ENCODE assay signal across 1 cellular context in the genomic region with DNA sequence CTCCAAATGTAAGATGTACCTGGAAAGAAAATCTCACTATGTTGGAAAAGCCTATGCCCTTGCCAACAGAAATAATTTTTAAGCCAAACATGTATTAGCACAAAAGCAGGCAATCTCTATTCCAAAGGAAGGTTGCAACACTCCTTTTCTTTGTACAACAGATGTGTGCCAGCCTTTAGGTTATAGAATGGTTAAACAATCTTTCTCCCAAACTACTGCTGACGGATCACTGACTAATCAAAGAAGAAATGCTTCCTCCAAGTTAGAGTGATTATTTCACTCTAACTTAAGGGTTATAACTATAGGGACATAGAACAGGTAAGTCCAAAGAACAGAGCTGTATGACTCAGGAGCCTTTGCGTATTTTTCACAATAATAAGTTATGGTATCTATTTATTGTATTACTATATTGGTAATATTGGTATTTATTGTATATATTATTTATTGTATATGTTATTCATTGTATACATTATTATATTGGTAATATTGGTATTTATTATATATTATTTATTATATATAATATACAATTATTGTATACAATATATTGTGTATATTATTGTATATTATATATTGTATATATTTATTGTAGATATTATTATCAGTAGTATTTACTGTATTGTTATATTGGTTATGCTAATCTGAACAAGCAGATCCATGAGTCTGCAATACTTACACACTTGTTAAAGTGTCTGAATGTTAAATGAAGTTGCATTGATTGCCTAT.
TF ChIP-seq lines count a peak whose summit lies in the region.

No MANE protein-coding gene starts in this region.

TF ChIP-seq in GM23338, 12 proteins besides CTCF, POLR2A, EP300 and RAD21 (continued from another document):
- TF ChIP-seq, protein P1, sequence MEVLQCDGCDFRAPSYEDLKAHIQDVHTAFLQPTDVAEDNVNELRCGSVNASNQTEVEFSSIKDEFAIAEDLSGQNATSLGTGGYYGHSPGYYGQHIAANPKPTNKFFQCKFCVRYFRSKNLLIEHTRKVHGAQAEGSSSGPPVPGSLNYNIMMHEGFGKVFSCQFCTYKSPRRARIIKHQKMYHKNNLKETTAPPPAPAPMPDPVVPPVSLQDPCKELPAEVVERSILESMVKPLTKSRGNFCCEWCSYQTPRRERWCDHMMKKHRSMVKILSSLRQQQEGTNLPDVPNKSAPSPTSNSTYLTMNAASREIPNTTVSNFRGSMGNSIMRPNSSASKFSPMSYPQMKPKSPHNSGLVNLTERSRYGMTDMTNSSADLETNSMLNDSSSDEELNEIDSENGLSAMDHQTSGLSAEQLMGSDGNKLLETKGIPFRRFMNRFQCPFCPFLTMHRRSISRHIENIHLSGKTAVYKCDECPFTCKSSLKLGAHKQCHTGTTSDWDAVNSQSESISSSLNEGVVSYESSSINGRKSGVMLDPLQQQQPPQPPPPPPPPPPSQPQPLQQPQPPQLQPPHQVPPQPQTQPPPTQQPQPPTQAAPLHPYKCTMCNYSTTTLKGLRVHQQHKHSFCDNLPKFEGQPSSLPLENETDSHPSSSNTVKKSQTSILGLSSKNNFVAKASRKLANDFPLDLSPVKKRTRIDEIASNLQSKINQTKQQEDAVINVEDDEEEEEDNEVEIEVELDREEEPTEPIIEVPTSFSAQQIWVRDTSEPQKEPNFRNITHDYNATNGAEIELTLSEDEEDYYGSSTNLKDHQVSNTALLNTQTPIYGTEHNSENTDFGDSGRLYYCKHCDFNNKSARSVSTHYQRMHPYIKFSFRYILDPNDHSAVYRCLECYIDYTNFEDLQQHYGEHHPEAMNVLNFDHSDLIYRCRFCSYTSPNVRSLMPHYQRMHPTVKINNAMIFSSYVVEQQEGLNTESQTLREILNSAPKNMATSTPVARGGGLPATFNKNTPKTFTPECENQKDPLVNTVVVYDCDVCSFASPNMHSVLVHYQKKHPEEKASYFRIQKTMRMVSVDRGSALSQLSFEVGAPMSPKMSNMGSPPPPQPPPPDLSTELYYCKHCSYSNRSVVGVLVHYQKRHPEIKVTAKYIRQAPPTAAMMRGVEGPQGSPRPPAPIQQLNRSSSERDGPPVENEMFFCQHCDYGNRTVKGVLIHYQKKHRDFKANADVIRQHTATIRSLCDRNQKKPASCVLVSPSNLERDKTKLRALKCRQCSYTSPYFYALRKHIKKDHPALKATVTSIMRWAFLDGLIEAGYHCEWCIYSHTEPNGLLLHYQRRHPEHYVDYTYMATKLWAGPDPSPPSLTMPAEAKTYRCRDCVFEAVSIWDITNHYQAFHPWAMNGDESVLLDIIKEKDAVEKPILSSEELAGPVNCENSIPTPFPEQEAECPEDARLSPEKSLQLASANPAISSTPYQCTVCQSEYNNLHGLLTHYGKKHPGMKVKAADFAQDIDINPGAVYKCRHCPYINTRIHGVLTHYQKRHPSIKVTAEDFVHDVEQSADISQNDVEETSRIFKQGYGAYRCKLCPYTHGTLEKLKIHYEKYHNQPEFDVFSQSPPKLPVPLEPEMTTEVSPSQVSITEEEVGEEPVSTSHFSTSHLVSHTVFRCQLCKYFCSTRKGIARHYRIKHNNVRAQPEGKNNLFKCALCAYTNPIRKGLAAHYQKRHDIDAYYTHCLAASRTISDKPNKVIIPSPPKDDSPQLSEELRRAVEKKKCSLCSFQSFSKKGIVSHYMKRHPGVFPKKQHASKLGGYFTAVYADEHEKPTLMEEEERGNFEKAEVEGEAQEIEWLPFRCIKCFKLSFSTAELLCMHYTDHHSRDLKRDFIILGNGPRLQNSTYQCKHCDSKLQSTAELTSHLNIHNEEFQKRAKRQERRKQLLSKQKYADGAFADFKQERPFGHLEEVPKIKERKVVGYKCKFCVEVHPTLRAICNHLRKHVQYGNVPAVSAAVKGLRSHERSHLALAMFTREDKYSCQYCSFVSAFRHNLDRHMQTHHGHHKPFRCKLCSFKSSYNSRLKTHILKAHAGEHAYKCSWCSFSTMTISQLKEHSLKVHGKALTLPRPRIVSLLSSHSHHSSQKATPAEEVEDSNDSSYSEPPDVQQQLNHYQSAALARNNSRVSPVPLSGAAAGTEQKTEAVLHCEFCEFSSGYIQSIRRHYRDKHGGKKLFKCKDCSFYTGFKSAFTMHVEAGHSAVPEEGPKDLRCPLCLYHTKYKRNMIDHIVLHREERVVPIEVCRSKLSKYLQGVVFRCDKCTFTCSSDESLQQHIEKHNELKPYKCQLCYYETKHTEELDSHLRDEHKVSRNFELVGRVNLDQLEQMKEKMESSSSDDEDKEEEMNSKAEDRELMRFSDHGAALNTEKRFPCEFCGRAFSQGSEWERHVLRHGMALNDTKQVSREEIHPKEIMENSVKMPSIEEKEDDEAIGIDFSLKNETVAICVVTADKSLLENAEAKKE (CRISPR knock-in tag; IDR thresholded peaks at IDR 0.05) = no peak
- no peak for TF ChIP-seq EZH2phosphoT487 (IDR thresholded peaks at IDR 0.05; ENCODE audit: unreplicated experiment)
- TF ChIP-seq, protein P2, sequence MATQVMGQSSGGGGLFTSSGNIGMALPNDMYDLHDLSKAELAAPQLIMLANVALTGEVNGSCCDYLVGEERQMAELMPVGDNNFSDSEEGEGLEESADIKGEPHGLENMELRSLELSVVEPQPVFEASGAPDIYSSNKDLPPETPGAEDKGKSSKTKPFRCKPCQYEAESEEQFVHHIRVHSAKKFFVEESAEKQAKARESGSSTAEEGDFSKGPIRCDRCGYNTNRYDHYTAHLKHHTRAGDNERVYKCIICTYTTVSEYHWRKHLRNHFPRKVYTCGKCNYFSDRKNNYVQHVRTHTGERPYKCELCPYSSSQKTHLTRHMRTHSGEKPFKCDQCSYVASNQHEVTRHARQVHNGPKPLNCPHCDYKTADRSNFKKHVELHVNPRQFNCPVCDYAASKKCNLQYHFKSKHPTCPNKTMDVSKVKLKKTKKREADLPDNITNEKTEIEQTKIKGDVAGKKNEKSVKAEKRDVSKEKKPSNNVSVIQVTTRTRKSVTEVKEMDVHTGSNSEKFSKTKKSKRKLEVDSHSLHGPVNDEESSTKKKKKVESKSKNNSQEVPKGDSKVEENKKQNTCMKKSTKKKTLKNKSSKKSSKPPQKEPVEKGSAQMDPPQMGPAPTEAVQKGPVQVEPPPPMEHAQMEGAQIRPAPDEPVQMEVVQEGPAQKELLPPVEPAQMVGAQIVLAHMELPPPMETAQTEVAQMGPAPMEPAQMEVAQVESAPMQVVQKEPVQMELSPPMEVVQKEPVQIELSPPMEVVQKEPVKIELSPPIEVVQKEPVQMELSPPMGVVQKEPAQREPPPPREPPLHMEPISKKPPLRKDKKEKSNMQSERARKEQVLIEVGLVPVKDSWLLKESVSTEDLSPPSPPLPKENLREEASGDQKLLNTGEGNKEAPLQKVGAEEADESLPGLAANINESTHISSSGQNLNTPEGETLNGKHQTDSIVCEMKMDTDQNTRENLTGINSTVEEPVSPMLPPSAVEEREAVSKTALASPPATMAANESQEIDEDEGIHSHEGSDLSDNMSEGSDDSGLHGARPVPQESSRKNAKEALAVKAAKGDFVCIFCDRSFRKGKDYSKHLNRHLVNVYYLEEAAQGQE (IDR thresholded peaks at IDR 0.05; ENCODE audit: unreplicated experiment) = no peak
- TF ChIP-seq POLR2AphosphoS5 (IDR thresholded peaks at IDR 0.05; ENCODE audit: low read depth) = no peak
- TF ChIP-seq, protein P3, sequence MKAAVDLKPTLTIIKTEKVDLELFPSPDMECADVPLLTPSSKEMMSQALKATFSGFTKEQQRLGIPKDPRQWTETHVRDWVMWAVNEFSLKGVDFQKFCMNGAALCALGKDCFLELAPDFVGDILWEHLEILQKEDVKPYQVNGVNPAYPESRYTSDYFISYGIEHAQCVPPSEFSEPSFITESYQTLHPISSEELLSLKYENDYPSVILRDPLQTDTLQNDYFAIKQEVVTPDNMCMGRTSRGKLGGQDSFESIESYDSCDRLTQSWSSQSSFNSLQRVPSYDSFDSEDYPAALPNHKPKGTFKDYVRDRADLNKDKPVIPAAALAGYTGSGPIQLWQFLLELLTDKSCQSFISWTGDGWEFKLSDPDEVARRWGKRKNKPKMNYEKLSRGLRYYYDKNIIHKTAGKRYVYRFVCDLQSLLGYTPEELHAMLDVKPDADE (IDR thresholded peaks at IDR 0.05) = no peak
- TF ChIP-seq ZNF114 (CRISPR knock-in tag; IDR thresholded peaks at IDR 0.05) = no peak
